ENCODE assay signal across 22 cellular contexts in the genomic region with DNA sequence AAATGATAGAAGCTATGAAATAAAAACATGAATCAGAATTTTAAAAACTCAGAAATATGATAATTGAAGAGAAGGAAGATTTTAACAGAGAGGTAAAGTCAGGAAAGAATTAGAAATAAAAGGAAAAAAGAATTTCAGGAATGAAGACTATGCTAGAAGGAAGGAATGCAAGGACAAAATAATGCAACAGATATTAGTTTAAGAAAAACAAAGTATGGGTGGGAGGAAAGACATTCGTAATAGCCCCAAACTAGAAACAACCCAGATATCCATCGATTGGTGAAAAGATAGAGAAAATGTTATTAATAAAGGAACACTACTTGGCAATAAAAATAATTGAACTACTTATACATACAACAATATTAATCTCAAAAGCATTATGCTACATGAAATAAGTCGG.
"Had no signal": no experiment of that assay in that cellular context is flagged by ENCODE, and none has a peak within 500 bp of the region (broad histone marks: within the 10 kb centered on the region; RNA-seq: fewer than 3 reads in every experiment).

No MANE protein-coding gene starts in this region.

- H2AFZ ChIP-seq: neural progenitor cell had no signal

- H3K36me3 ChIP-seq: colonic mucosa, neural progenitor cell, ovary, right lobe of liver, thyroid gland, WERI-Rb-1 had no signal

- H3K9me3 ChIP-seq: colonic mucosa, ovary, psoas muscle, right lobe of liver, thyroid gland had no signal

- H3K27ac ChIP-seq: colonic mucosa, neural progenitor cell, ovary, psoas muscle, right lobe of liver, thyroid gland, WERI-Rb-1 had no signal

- H3K27me3 ChIP-seq: colonic mucosa, neural progenitor cell, ovary, right lobe of liver, thyroid gland had no signal

- H3K4me2 ChIP-seq: neural progenitor cell had no signal

- DNase-seq: activated CD4-positive, alpha-beta T cell treated with anti-CD3 and anti-CD28 coated beads for 1 hour; activated CD8-positive, alpha-beta memory T cell treated with anti-CD3 and anti-CD28 coated beads for 24 hours; activated CD8-positive, alpha-beta memory T cell treated with anti-CD3 and anti-CD28 coated beads, Interleukin-2, amount 50 U/mL, for 48 hours; activated gamma-delta T cell treated with Interleukin-2 at 50 U/mL for 16 hours; colonic mucosa; erythroblast; kidney glomerular epithelial cell; left ventricle myocardium superior; naive thymus-derived CD4-positive, alpha-beta T cell; ovary; psoas muscle; right lobe of liver; stimulated activated CD4-positive, alpha-beta T cell treated with anti-CD3 and anti-CD28 coated beads, Interleukin-12 subunit alpha, Interleukin-12 subunit beta, amount 100 ng/mL, for 4 hours; stimulated activated CD4-positive, alpha-beta T cell treated with anti-CD3 and anti-CD28 coated beads, Interleukin-1b, Interleukin-23, amount 100 ng/mL, for 48 hours; stimulated activated CD8-positive, alpha-beta memory T cell treated with anti-CD3 and anti-CD28 coated beads, Interleukin-4, amount 100 ng/mL, for 48 hours; stimulated activated naive CD4-positive, alpha-beta T cell; SW 1271; T-helper 2 cell; thyroid gland; WERI-Rb-1 had no signal

- H3K4me3 ChIP-seq: colonic mucosa, neural progenitor cell, ovary, psoas muscle, right lobe of liver, thyroid gland had no signal

- H3K4me1 ChIP-seq: colonic mucosa, neural progenitor cell, psoas muscle, right lobe of liver, thyroid gland had no signal

- ATAC-seq: activated naive CD4-positive, alpha-beta T cell treated with anti-CD3 and anti-CD28 coated beads, Interleukin-2, amount 50 U/mL, for 72 hours; left ventricle myocardium superior; naive thymus-derived CD4-positive, alpha-beta T cell; psoas muscle; right lobe of liver had no signal

- H3K9ac ChIP-seq: neural progenitor cell had no signal
